In genomic region chr7:47720141-47720906, GRCh38 we compare ENCODE assay signal across 12 cellular contexts.
DNase-seq lines count a peak whose midpoint lies in the region; ATAC-seq and TF ChIP-seq lines count a peak whose summit lies in the region.
"Had no signal": no experiment of that assay in that cellular context is flagged by ENCODE, and none has a peak within 500 bp of the region (broad histone marks: within the 10 kb centered on the region; RNA-seq: fewer than 3 reads in every experiment).

No MANE protein-coding gene starts in this region.

- CTCF ChIA-PET in OCI-LY7 (lab: Charles Lee; ENCODE audit: unreplicated experiment), result interaction anchor here (1.2 kb wide), 1 partner anchor 11 kb away, joined by 3 read pairs; no protein-coding TSS in a partner anchor

- DNase-seq in EL, result peak; percentile 42
- peak; percentile 36 for DNase-seq in OCI-LY7 (ENCODE audit: low spot score)
- no peak for DNase-seq in memory B cell (ENCODE audit: low spot score in 2 of 2)
- DNase-seq in NCI-H748 treated with DMSO at 0.1 percent for 48 hours (lab: John Stamatoyannopoulos, UW), result no peak
- DNase-seq in SIG-M5 (lab: John Stamatoyannopoulos, UW), result no peak
- DNase-seq in stimulated activated CD4-positive, alpha-beta T cell treated with anti-CD3 and anti-CD28 coated beads, Interleukin-2, amount 100 ng/mL, for 48 hours, result no peak
- DNase-seq in stimulated activated effector memory CD8-positive, alpha-beta T cell treated with anti-CD3 and anti-CD28 coated beads, Interleukin-12 subunit alpha, Interleukin-12 subunit beta, amount 100 ng/mL, for 72 hours (ENCODE audit: low spot score in 2 of 2), result no peak
- DNase-seq: CD4-positive, CD25-positive, alpha-beta regulatory T cell; hippocampal formation; OCI-M1; stimulated activated CD4-positive, alpha-beta T cell treated with anti-CD3 and anti-CD28 coated beads, Interleukin-12 subunit alpha, Interleukin-12 subunit beta, amount 100 ng/mL, for 4 hours had no signal

- H3K36me3 ChIP-seq in OCI-LY7 (ENCODE audit: insufficient read depth, low read length), result no peaks in the 10 kb centered on the region

- no peak for TF ChIP-seq CTCF in OCI-LY7 (conservative IDR thresholded peaks at IDR 0.05; ENCODE audit: low read length)

- no peaks in the 10 kb centered on the region for H3K27me3 Mint-ChIP-seq in memory B cell

- no peaks in the 10 kb centered on the region for H3K9me3 ChIP-seq in OCI-LY7 (ENCODE audit: low read length)

- peak overlapping the region; percentile 44 for H3K4me2 ChIP-seq in OCI-LY7 (ENCODE audit: low read length)

- H3K79me2 ChIP-seq in OCI-LY7 (ENCODE audit: insufficient read depth, low read depth, low read length), result no peaks in the 10 kb centered on the region

- H3K27ac Mint-ChIP-seq in memory B cell, result peak overlapping the region; percentile 76
- H3K27ac Mint-ChIP-seq in stimulated activated effector memory CD8-positive, alpha-beta T cell treated with anti-CD3 and anti-CD28 coated beads, Interleukin-12 subunit alpha, Interleukin-12 subunit beta, amount 100 ng/mL, for 72 hours, result no peak overlapping the region
- H3K27ac Mint-ChIP-seq: CD4-positive, CD25-positive, alpha-beta regulatory T cell had no signal

- peaks cover 56% of the 10 kb centered on the region for H3K4me1 Mint-ChIP-seq in memory B cell
- H3K4me1 Mint-ChIP-seq in stimulated activated effector memory CD8-positive, alpha-beta T cell treated with anti-CD3 and anti-CD28 coated beads, Interleukin-12 subunit alpha, Interleukin-12 subunit beta, amount 100 ng/mL, for 72 hours, result peaks cover 4% of the 10 kb centered on the region
- H3K4me1 Mint-ChIP-seq: CD4-positive, CD25-positive, alpha-beta regulatory T cell had no signal

- ATAC-seq in GM21723 (IDR thresholded peaks at IDR 0.05; ENCODE audit: unreplicated experiment) (peak; percentile 76), memory B cell (ENCODE audit: low read depth) (no peak)
- no peak for ATAC-seq in stimulated activated effector memory CD8-positive, alpha-beta T cell treated with anti-CD3 and anti-CD28 coated beads, Interleukin-12 subunit alpha, Interleukin-12 subunit beta, amount 100 ng/mL, for 72 hours

- no peak overlapping the region for H3K27ac ChIP-seq in OCI-LY7 (ENCODE audit: low read depth, low read length, poor library complexity, severe bottlenecking)

- POLR2A ChIA-PET in OCI-LY7 (lab: Charles Lee), result interaction anchor here (0.6 to 1.7 kb wide), 8 partner anchors 8 to 139 kb away, joined by 3 to 10 read pairs (median 3); no protein-coding TSS in a partner anchor

- H3K4me3 ChIP-seq in OCI-LY7 (ENCODE audit: low read depth, low read length, poor library complexity, severe bottlenecking), result no peak overlapping the region

- H3K4me3 Mint-ChIP-seq in memory B cell, result peak overlapping the region; percentile 41
- no peak overlapping the region for H3K4me3 Mint-ChIP-seq in stimulated activated effector memory CD8-positive, alpha-beta T cell treated with anti-CD3 and anti-CD28 coated beads, Interleukin-12 subunit alpha, Interleukin-12 subunit beta, amount 100 ng/mL, for 72 hours
- H3K4me3 Mint-ChIP-seq: CD4-positive, CD25-positive, alpha-beta regulatory T cell had no signal

- H3K36me3 Mint-ChIP-seq in memory B cell, result peaks cover 4% of the 10 kb centered on the region
- no peaks in the 10 kb centered on the region for H3K36me3 Mint-ChIP-seq in stimulated activated effector memory CD8-positive, alpha-beta T cell treated with anti-CD3 and anti-CD28 coated beads, Interleukin-12 subunit alpha, Interleukin-12 subunit beta, amount 100 ng/mL, for 72 hours
- H3K36me3 Mint-ChIP-seq: CD4-positive, CD25-positive, alpha-beta regulatory T cell had no signal

- no TSS peak for BruUV-seq in OCI-LY7 (replicated peaks; lab: Mats Ljungman, UMichigan)

- no peaks in the 10 kb centered on the region for H4K20me1 ChIP-seq in OCI-LY7 (ENCODE audit: insufficient read depth, low read length)

- intact Hi-C loops in OCI-LY7 (cut with micrococcal nuclease; ENCODE audit: unreplicated experiment), result loop anchor here (5.0 kb wide), 1 partner anchor 97 kb away; no protein-coding TSS in a partner anchor

- peak overlapping the region; percentile 81 for H2AFZ ChIP-seq in OCI-LY7 (ENCODE audit: low read length)

- H3K4me1 ChIP-seq in OCI-LY7 (ENCODE audit: insufficient read depth, low read length, poor library complexity, severe bottlenecking), result peaks cover 75% of the 10 kb centered on the region

- no peaks in the 10 kb centered on the region for H3K9me3 Mint-ChIP-seq in memory B cell
- H3K9me3 Mint-ChIP-seq in stimulated activated effector memory CD8-positive, alpha-beta T cell treated with anti-CD3 and anti-CD28 coated beads, Interleukin-12 subunit alpha, Interleukin-12 subunit beta, amount 100 ng/mL, for 72 hours, result no peaks in the 10 kb centered on the region

- no peaks in the 10 kb centered on the region for H3K9me2 ChIP-seq in OCI-LY7 (ENCODE audit: insufficient read depth, low read length)

Comparison
In these comparisons a context has a peak if more than half of its experiments do, and no peak if none do; other contexts are left out.
1. DNase-seq: peak in EL (single experiment) and OCI-LY7 (single experiment); none in memory B cell (0 of 2), NCI-H748 treated with DMSO at 0.1 percent for 48 hours (single experiment), SIG-M5 (single experiment), stimulated activated CD4-positive, alpha-beta T cell treated with anti-CD3 and anti-CD28 coated beads, Interleukin-2, amount 100 ng/mL, for 48 hours (0 of 2) and stimulated activated effector memory CD8-positive, alpha-beta T cell treated with anti-CD3 and anti-CD28 coated beads, Interleukin-12 subunit alpha, Interleukin-12 subunit beta, amount 100 ng/mL, for 72 hours (0 of 2).